In the genomic region with DNA sequence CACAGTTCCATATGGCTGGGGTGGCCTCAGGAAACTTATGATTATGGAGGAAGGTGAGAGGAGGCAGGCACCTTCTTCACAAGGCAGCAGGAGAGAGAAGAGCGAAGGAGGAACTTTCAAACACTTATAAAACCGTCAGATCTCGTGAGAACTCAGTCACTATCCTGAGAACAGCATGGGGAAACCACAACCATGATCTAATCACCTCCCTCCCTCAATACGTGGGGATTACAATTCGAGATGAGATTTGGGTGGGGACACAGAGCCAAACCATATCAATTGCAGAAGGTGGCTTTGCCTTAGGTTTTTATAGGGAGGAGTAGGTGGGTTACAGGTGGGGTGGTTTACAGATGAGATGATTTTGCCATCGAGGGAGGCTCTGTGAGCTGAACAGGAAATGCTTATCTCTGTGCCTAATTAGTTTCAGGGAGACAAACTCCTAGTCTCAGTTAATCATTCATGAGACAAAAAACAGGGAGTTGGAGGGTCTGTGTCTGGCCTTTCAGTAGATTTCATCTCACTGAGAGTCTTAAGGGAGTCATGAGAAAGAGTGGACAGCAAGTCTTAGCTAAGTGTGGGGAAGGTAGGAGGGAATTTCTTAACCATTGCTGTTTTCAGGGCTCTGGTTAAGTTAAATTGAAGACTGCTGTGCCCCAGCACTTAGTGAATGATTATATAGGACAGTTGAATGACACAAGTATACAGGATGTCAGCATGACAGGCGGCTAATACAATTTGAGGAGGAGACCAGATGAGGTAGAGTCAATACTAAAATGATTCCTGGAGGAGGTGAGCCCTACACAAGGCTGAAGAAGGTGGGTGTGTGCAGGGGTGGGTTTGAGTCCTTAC, we compare ENCODE assay signal across 10 cellular contexts. TPM values are rescaled to one million over a fixed set of nuclear protein-coding genes. Genes with fewer than 3 reads are reported as not detected.
DNase-seq lines count a peak whose midpoint lies in the region; ATAC-seq and TF ChIP-seq lines count a peak whose summit lies in the region.
"Had no signal": no experiment of that assay in that cellular context is flagged by ENCODE, and none has a peak within 500 bp of the region (broad histone marks: within the 10 kb centered on the region; RNA-seq: fewer than 3 reads in every experiment).

No MANE protein-coding gene starts in this region.

- peak; percentile 18 to 40 for ATAC-seq in CD4-positive, CD25-positive, alpha-beta regulatory T cell (ENCODE audit: low read depth in 2 of 2)
- ATAC-seq in GM21423 (IDR thresholded peaks at IDR 0.05; ENCODE audit: unreplicated experiment): peak; percentile 80

- peak overlapping the region; percentile 76 to 83 (median 82) for H3K4me3 Mint-ChIP-seq in CD4-positive, CD25-positive, alpha-beta regulatory T cell
- H3K4me3 Mint-ChIP-seq in T-helper 1 cell treated with Interleukin-12 subunit alpha and Interleukin-12 subunit beta and Interleukin-4 antibody, amounts not matched to agents 30 μg/mL and 1 μg/mL, for 36 hours: no peak overlapping the region

- H3K4me1 ChIP-seq in CD4-positive, CD25-positive, alpha-beta regulatory T cell (ENCODE audit: control insufficient read depth, insufficient read depth, low read length, poor library complexity, severe bottlenecking): peaks cover 42% of the 10 kb centered on the region
- H3K4me1 ChIP-seq in mesendoderm (ENCODE audit: control insufficient read depth, low read depth, low read length): peaks cover 12% of the 10 kb centered on the region
- H3K4me1 ChIP-seq in ovary (ENCODE audit: insufficient read depth): peaks cover 15% of the 10 kb centered on the region

- no peak overlapping the region for H3K23ac ChIP-seq in mesendoderm (ENCODE audit: low read length)

- H3K9me3 ChIP-seq in CD4-positive, CD25-positive, alpha-beta regulatory T cell (ENCODE audit: control insufficient read depth in 2 of 2, low read length in 2 of 2): no peaks in the 10 kb centered on the region
- no peaks in the 10 kb centered on the region for H3K9me3 ChIP-seq in ovary
- H3K9me3 ChIP-seq: SJCRH30 had no signal

- no peak overlapping the region for H3K56ac ChIP-seq in mesendoderm (ENCODE audit: low read length)

- H3K4me3 ChIP-seq in CD4-positive, CD25-positive, alpha-beta regulatory T cell (ENCODE audit: low read depth, low read length): peak overlapping the region; percentile 58
- H3K4me3 ChIP-seq in mesendoderm (ENCODE audit: low read length): no peak overlapping the region
- H3K4me3 ChIP-seq in ovary: no peak overlapping the region
- H3K4me3 ChIP-seq: SJCRH30 had no signal

- no CpG with 5 or more reads among the region's 7 CpGs for WGBS in mesendoderm (ENCODE audit: extremely low coverage, insufficient coverage, low lambda C conversion rate)
- WGBS in ovary, 3 donors: 69 to 75% (median 72%) methylated on average over 7 of the region's 7 CpGs

- no peak overlapping the region for H3K4me2 ChIP-seq in mesendoderm (ENCODE audit: low read length)

- intact Hi-C loops in ovary (cut with DNase I): no loop called here

- peaks cover 6 to 70% (median 40%) of the 10 kb centered on the region in 4 donors for H3K4me1 Mint-ChIP-seq in CD4-positive, CD25-positive, alpha-beta regulatory T cell
- H3K4me1 Mint-ChIP-seq in T-helper 1 cell treated with Interleukin-12 subunit alpha and Interleukin-12 subunit beta and Interleukin-4 antibody, amounts not matched to agents 30 μg/mL and 1 μg/mL, for 36 hours (ENCODE audit: low read depth): peaks cover 20% of the 10 kb centered on the region

- H4K5ac ChIP-seq in mesendoderm (ENCODE audit: low read length): no peak overlapping the region

- no peaks in the 10 kb centered on the region for H3K79me2 ChIP-seq in mesendoderm (ENCODE audit: control insufficient read depth, insufficient read depth, low read length)

- H3K27ac ChIP-seq in CD4-positive, CD25-positive, alpha-beta regulatory T cell (ENCODE audit: insufficient read depth, low read length, poor library complexity, severe bottlenecking): peak overlapping the region; percentile 80
- H3K27ac ChIP-seq in mesendoderm (ENCODE audit: low read depth, low read length) (peak overlapping the region; percentile 6), ovary (peak overlapping the region in 1 of 2 donors; percentile 32)
- H3K27ac ChIP-seq: SJCRH30 had no signal

- no peak for TF ChIP-seq EP300 in ovary (IDR thresholded peaks at IDR 0.05)

- H3K79me1 ChIP-seq in mesendoderm (ENCODE audit: low read length): no peaks in the 10 kb centered on the region

- H3K4ac ChIP-seq in mesendoderm (ENCODE audit: low read depth, low read length): peak overlapping the region; percentile 25

- H4K8ac ChIP-seq in mesendoderm (ENCODE audit: low read depth, low read length): no peak overlapping the region

- H2BK15ac ChIP-seq in mesendoderm (replicated peaks; ENCODE audit: low read depth): no peak overlapping the region

- no peaks in the 10 kb centered on the region for H3K36me3 ChIP-seq in CD4-positive, CD25-positive, alpha-beta regulatory T cell (ENCODE audit: control insufficient read depth, insufficient read depth, low read length)
- H3K36me3 ChIP-seq in mesendoderm (ENCODE audit: control insufficient read depth, insufficient read depth, low read length) (no peaks in the 10 kb centered on the region), ovary (no peaks in the 10 kb centered on the region)
- H3K36me3 ChIP-seq: SJCRH30 had no signal

- H3K27me3 Mint-ChIP-seq in CD4-positive, CD25-positive, alpha-beta regulatory T cell: no peaks in the 10 kb centered on the region
- peaks cover 3% of the 10 kb centered on the region for H3K27me3 Mint-ChIP-seq in T-helper 1 cell treated with Interleukin-12 subunit alpha and Interleukin-12 subunit beta and Interleukin-4 antibody, amounts not matched to agents 30 μg/mL and 1 μg/mL, for 36 hours (ENCODE audit: low read depth)

- no peak for TF ChIP-seq CTCF in ovary (IDR thresholded peaks at IDR 0.05)

- H3K9me3 Mint-ChIP-seq in CD4-positive, CD25-positive, alpha-beta regulatory T cell: peaks cover 0 to 8% (median 5%) of the 10 kb centered on the region in 7 donors
- H3K9me3 Mint-ChIP-seq in T-helper 1 cell treated with Interleukin-12 subunit alpha and Interleukin-12 subunit beta and Interleukin-4 antibody, amounts not matched to agents 30 μg/mL and 1 μg/mL, for 36 hours: peaks cover 10% of the 10 kb centered on the region

- H3K9ac ChIP-seq in mesendoderm (ENCODE audit: low read length): no peak overlapping the region

- peak overlapping the region; percentile 90 to 100 (median 95) for H3K27ac Mint-ChIP-seq in CD4-positive, CD25-positive, alpha-beta regulatory T cell
- H3K27ac Mint-ChIP-seq in T-helper 1 cell treated with Interleukin-12 subunit alpha and Interleukin-12 subunit beta and Interleukin-4 antibody, amounts not matched to agents 30 μg/mL and 1 μg/mL, for 36 hours: peak overlapping the region; percentile 79

- H2BK120ac ChIP-seq in mesendoderm (ENCODE audit: low read depth, low read length): no peak overlapping the region

- H2AK5ac ChIP-seq in mesendoderm (ENCODE audit: low read length): no peak overlapping the region

- H3K18ac ChIP-seq in mesendoderm (ENCODE audit: low read length): peak overlapping the region; percentile 5

- peaks cover 15% of the 10 kb centered on the region for H3K36me3 Mint-ChIP-seq in CD4-positive, CD25-positive, alpha-beta regulatory T cell
- H3K36me3 Mint-ChIP-seq in T-helper 1 cell treated with Interleukin-12 subunit alpha and Interleukin-12 subunit beta and Interleukin-4 antibody, amounts not matched to agents 30 μg/mL and 1 μg/mL, for 36 hours (ENCODE audit: low read depth): peaks cover 11% of the 10 kb centered on the region

- no peaks in the 10 kb centered on the region for H3K27me3 ChIP-seq in CD4-positive, CD25-positive, alpha-beta regulatory T cell (ENCODE audit: control insufficient read depth, insufficient read depth, low read length)
- no peaks in the 10 kb centered on the region for H3K27me3 ChIP-seq in mesendoderm (ENCODE audit: insufficient read depth, low read length, poor library complexity)
- no peaks in the 10 kb centered on the region for H3K27me3 ChIP-seq in ovary
- H3K27me3 ChIP-seq: SJCRH30 had no signal

- TF ChIP-seq POLR2A in ovary (IDR thresholded peaks at IDR 0.05): no peak

- no peak overlapping the region for H2BK5ac ChIP-seq in mesendoderm (ENCODE audit: low read length)

- peak in 2 of 3 donors; percentile 28 to 44 for DNase-seq in CD4-positive, CD25-positive, alpha-beta regulatory T cell
- DNase-seq in mesendoderm (peak; percentile 58), pons (ENCODE audit: low spot score) (no peak), amygdala (lab: John Stamatoyannopoulos, UW) (no peak), EL (no peak), ovary (no peak)
- DNase-seq: cortex of kidney had no signal

RNA-seq across cellular contexts. Expression of gene CWC15, which starts 47.7 kb away (rescaled TPM):
- total RNA-seq in CD4-positive, CD25-positive, alpha-beta regulatory T cell: 94.1 TPM
- 10 to 100 TPM; 65.8 to 85.8 (median 75.5) TPM for polyA plus RNA-seq in CD4-positive, CD25-positive, alpha-beta regulatory T cell
- polyA plus RNA-seq in mesendoderm (2013, experiment 1 of 2): 124 TPM
- 121 TPM for polyA plus RNA-seq in mesendoderm (2013, experiment 2 of 2)
- total RNA-seq in ovary: 10 to 100 TPM; 35.8 to 65.8 (median 56.0) TPM
- 10 to 100 TPM; 50.8 to 64.9 TPM for polyA plus RNA-seq in ovary

RNA-seq across cellular contexts. Expression of gene KDM4D, which starts 47.9 kb away (rescaled TPM):
- 0.25 TPM for total RNA-seq in CD4-positive, CD25-positive, alpha-beta regulatory T cell
- under 1 TPM; 0.25 to 0.61 (median 0.38) TPM for polyA plus RNA-seq in CD4-positive, CD25-positive, alpha-beta regulatory T cell
- 1.1 TPM for polyA plus RNA-seq in mesendoderm (2013, experiment 1 of 2)
- polyA plus RNA-seq in mesendoderm (2013, experiment 2 of 2): 1.1 TPM
- 1 to 10 TPM in 4 of 7 donors, under 1 TPM in 3; 0.24 to 1.9 (median 1.0) TPM for total RNA-seq in ovary
- polyA plus RNA-seq in ovary: under 1 TPM; 0.68 to 0.92 TPM

Comparison
In these comparisons a context has a peak if more than half of its experiments do, and no peak if none do; other contexts are left out.
1. DNase-seq: peak in CD4-positive, CD25-positive, alpha-beta regulatory T cell (2 of 3) and mesendoderm (single experiment); none in pons (single experiment), amygdala (0 of 56), EL (single experiment) and ovary (0 of 5).